In genomic region chr14:64762044-64763034, GRCh38 we compare ENCODE assay signal across 1 cellular context.
TF ChIP-seq lines count a peak whose summit lies in the region.

No MANE protein-coding gene starts in this region.

TF ChIP-seq in K562, 482 proteins besides CTCF, POLR2A, EP300 and RAD21 (continued from another document):
- TF ChIP-seq ZNF280B (CRISPR knock-in tag; IDR thresholded peaks at IDR 0.05), result no peak
- TF ChIP-seq NCOR1 (IDR thresholded peaks at IDR 0.05), result no peak
- no peak for TF ChIP-seq ZBTB8A (IDR thresholded peaks at IDR 0.05; ENCODE audit: partially characterized antibody)
- TF ChIP-seq DLX4 (CRISPR knock-in tag; IDR thresholded peaks at IDR 0.05), result no peak
- no peak for TF ChIP-seq NRF1 (conservative IDR thresholded peaks at IDR 0.05 in 1 of 2, IDR thresholded peaks at IDR 0.05 in 1 of 2)
- no peak for TF ChIP-seq ZNF780A (CRISPR knock-in tag; IDR thresholded peaks at IDR 0.05)
- no peak for TF ChIP-seq BDP1 (IDR thresholded peaks at IDR 0.05; ENCODE audit: insufficient read depth, insufficient read length)
- TF ChIP-seq CBFA2T2 (conservative IDR thresholded peaks at IDR 0.05), result peak; percentile 55
- TF ChIP-seq ZKSCAN3 (CRISPR knock-in tag; IDR thresholded peaks at IDR 0.05), result no peak
- TF ChIP-seq, protein P1, sequence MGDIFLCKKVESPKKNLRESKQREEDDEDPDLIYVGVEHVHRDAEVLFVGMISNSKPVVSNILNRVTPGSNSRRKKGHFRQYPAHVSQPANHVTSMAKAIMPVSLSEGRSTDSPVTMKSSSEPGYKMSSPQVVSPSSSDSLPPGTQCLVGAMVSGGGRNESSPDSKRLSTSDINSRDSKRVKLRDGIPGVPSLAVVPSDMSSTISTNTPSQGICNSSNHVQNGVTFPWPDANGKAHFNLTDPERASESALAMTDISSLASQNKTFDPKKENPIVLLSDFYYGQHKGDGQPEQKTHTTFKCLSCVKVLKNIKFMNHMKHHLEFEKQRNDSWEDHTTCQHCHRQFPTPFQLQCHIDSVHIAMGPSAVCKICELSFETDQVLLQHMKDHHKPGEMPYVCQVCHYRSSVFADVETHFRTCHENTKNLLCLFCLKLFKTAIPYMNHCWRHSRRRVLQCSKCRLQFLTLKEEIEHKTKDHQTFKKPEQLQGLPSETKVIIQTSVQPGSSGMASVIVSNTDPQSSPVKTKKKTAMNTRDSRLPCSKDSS (IDR thresholded peaks at IDR 0.05; ENCODE audit: low read depth, partially characterized antibody), result no peak
- TF ChIP-seq PHB2 (IDR thresholded peaks at IDR 0.05; ENCODE audit: low read depth), result no peak
- TF ChIP-seq SAFB2 (IDR thresholded peaks at IDR 0.05; ENCODE audit: borderline replicate concordance, low read depth, low read length, severe bottlenecking), result no peak
- no peak for TF ChIP-seq SIRT6 (IDR thresholded peaks at IDR 0.05; ENCODE audit: low read depth, low read length)
- no peak for TF ChIP-seq HEY1 (CRISPR knock-in tag; IDR thresholded peaks at IDR 0.05; ENCODE audit: borderline replicate concordance)
